In genomic region chr12:22544038-22544979, GRCh38 we compare ENCODE assay signal across 8 cellular contexts. TPM values are rescaled to one million over a fixed set of nuclear protein-coding genes. Genes with fewer than 3 reads are reported as not detected.
DNase-seq lines count a peak whose midpoint lies in the region; ATAC-seq and TF ChIP-seq lines count a peak whose summit lies in the region.

C2CD5 (minus strand) TSS chr12:22544542; CDS start chr12:22544150, 392 bp downstream.

- intact Hi-C loops in CD8-positive, alpha-beta T cell (cut with DNase I, micrococcal nuclease), result loop anchor here (1.0 to 10.0 kb wide), 8 partner anchors 16 to 1110 kb away; partner anchors contain the start of genes CMAS (in 2 of the 2), ETNK1 (in 2 of the 2), LDHB (in 2 of the 2) and GOLT1B (in 1 of the 2)

- ATAC-seq in CD8-positive, alpha-beta T cell, result peak; percentile 91
- ATAC-seq in GM19438 (IDR thresholded peaks at IDR 0.05; ENCODE audit: low read depth, unreplicated experiment) (peak; percentile 72), HG03575 (IDR thresholded peaks at IDR 0.05; ENCODE audit: extremely low read depth, insufficient number of reproducible peaks, low FRiP score, unreplicated experiment) (peak; percentile 47), lung (ENCODE audit: insufficient read depth, low FRiP score) (peak; percentile 94)
- peak; percentile 91 for ATAC-seq in activated CD8-positive, alpha-beta T cell treated with anti-CD3 and anti-CD28 coated beads, Interleukin-2, amount 10 ng/mL, durations not matched to agents 7 days and 5 days

- H3K9me3 ChIP-seq in CD8-positive, alpha-beta T cell (ENCODE audit: low read length), result no peaks in the 10 kb centered on the region
- H3K9me3 ChIP-seq in lung (ENCODE audit: control insufficient read depth in 2 of 2, insufficient read depth in 1 of 2, low read length in 1 of 2), result no peaks in the 10 kb centered on the region

- no peaks in the 10 kb centered on the region for H3K27me3 Mint-ChIP-seq in CD8-positive, alpha-beta T cell (ENCODE audit: low read depth)
- peaks cover 15% of the 10 kb centered on the region for H3K27me3 Mint-ChIP-seq in activated CD8-positive, alpha-beta T cell treated with anti-CD3 and anti-CD28 coated beads, Interleukin-2, amount 10 ng/mL, durations not matched to agents 7 days and 5 days (ENCODE audit: low read depth)

- CTCF ChIA-PET in CD8-positive, alpha-beta T cell (lab: Charles Lee), result interaction anchor here (0.7 to 1.0 kb wide), 2 partner anchors 15 to 83 kb away, joined by 3 to 7 read pairs; no protein-coding TSS in a partner anchor
- CTCF ChIA-PET in activated CD8-positive, alpha-beta T cell treated with anti-CD3 and anti-CD28 coated beads, Interleukin-2, amount 10 ng/mL, durations not matched to agents 7 days and 5 days (lab: Charles Lee), result interaction anchor here (1.2 to 1.7 kb wide), 5 partner anchors 9 to 489 kb away, joined by 3 to 5 read pairs (median 4); no protein-coding TSS in a partner anchor

- POLR2A ChIA-PET in CD8-positive, alpha-beta T cell (lab: Charles Lee), result interaction anchor here (0.6 to 1.9 kb wide), 13 partner anchors 9 to 1042 kb away, joined by 3 to 15 read pairs (median 3); partner anchors contain the start of genes ETNK1 and LDHB
- POLR2A ChIA-PET in activated CD8-positive, alpha-beta T cell treated with anti-CD3 and anti-CD28 coated beads, Interleukin-2, amount 10 ng/mL, durations not matched to agents 7 days and 5 days (lab: Charles Lee), result interaction anchor here (0.7 to 2.4 kb wide), 9 partner anchors 9 to 1861 kb away, joined by 3 to 24 read pairs (median 6); partner anchors contain the start of gene ETNK1

- peaks cover 25% of the 10 kb centered on the region for H3K4me1 ChIP-seq in CD8-positive, alpha-beta T cell (ENCODE audit: insufficient read depth, low read length)
- H3K4me1 ChIP-seq in lung (ENCODE audit: control insufficient read depth in 2 of 2, insufficient read depth in 2 of 2, low read length in 2 of 2), result peaks cover 3 to 17% of the 10 kb centered on the region in 2 donors

- H3K36me3 ChIP-seq in CD8-positive, alpha-beta T cell (ENCODE audit: insufficient read depth, low read length), result no peaks in the 10 kb centered on the region
- no peaks in the 10 kb centered on the region for H3K36me3 ChIP-seq in lung (ENCODE audit: control insufficient read depth in 2 of 2, insufficient read depth in 2 of 2, low read length in 2 of 2)

- no peaks in the 10 kb centered on the region for H3K27me3 ChIP-seq in CD8-positive, alpha-beta T cell (ENCODE audit: insufficient read depth, low read length)
- H3K27me3 ChIP-seq in lung (ENCODE audit: control insufficient read depth, insufficient read depth), result no peaks in the 10 kb centered on the region

- peak; percentile 16 for TF ChIP-seq CTCF in CD8-positive, alpha-beta T cell (IDR thresholded peaks at IDR 0.05)
- TF ChIP-seq CTCF in lung (IDR thresholded peaks at IDR 0.05; ENCODE audit: control extremely low read depth, extremely low read depth), result no peak

- no peaks in the 10 kb centered on the region for H3K9me3 Mint-ChIP-seq in CD8-positive, alpha-beta T cell
- no peaks in the 10 kb centered on the region for H3K9me3 Mint-ChIP-seq in activated CD8-positive, alpha-beta T cell treated with anti-CD3 and anti-CD28 coated beads, Interleukin-2, amount 10 ng/mL, durations not matched to agents 7 days and 5 days (ENCODE audit: insufficient read depth)

- H3K36me3 Mint-ChIP-seq in CD8-positive, alpha-beta T cell, result peaks cover 26% of the 10 kb centered on the region
- peaks cover 38% of the 10 kb centered on the region for H3K36me3 Mint-ChIP-seq in activated CD8-positive, alpha-beta T cell treated with anti-CD3 and anti-CD28 coated beads, Interleukin-2, amount 10 ng/mL, durations not matched to agents 7 days and 5 days (ENCODE audit: low read depth)

- peak within 1 kb of the TSS; percentile 99 for H3K4me3 ChIP-seq in CD8-positive, alpha-beta T cell (ENCODE audit: low read depth, low read length)
- peak within 1 kb of the TSS; percentile 95 for H3K4me3 ChIP-seq in lung

- H3K4me3 Mint-ChIP-seq in CD8-positive, alpha-beta T cell, result peak within 1 kb of the TSS; percentile 94
- peak within 1 kb of the TSS; percentile 94 for H3K4me3 Mint-ChIP-seq in activated CD8-positive, alpha-beta T cell treated with anti-CD3 and anti-CD28 coated beads, Interleukin-2, amount 10 ng/mL, durations not matched to agents 7 days and 5 days

- H3K4me1 Mint-ChIP-seq in CD8-positive, alpha-beta T cell (ENCODE audit: low read depth), result peaks cover 38% of the 10 kb centered on the region
- H3K4me1 Mint-ChIP-seq in activated CD8-positive, alpha-beta T cell treated with anti-CD3 and anti-CD28 coated beads, Interleukin-2, amount 10 ng/mL, durations not matched to agents 7 days and 5 days (ENCODE audit: low read depth), result peaks cover 35% of the 10 kb centered on the region

- peak; percentile 92 to 97 (median 94) for DNase-seq in CD8-positive, alpha-beta T cell
- DNase-seq in NCI-H82 (lab: John Stamatoyannopoulos, UW) (peak; percentile 99), lung (ENCODE audit: low spot score) (peak; percentile 98)
- peak; percentile 97 for DNase-seq in activated CD8-positive, alpha-beta T cell treated with anti-CD3 and anti-CD28 coated beads, Interleukin-2, amount 10 ng/mL, durations not matched to agents 7 days and 5 days
- peak; percentile 89 for DNase-seq in effector CD4-positive, alpha-beta T cell
- peak; percentile 82 to 92 (median 92) for DNase-seq in stimulated activated CD4-positive, alpha-beta T cell treated with anti-CD3 and anti-CD28 coated beads, TNF-alpha, amount 100 ng/mL, for 4 hours (ENCODE audit: low read depth in 3 of 3)

- peak within 1 kb of the TSS; percentile 92 for H3K27ac ChIP-seq in CD8-positive, alpha-beta T cell (ENCODE audit: low read depth, low read length)
- peak within 1 kb of the TSS; percentile 90 to 100 for H3K27ac ChIP-seq in lung (ENCODE audit: low read depth in 1 of 2, low read length in 1 of 2)

- 1 to 2% methylated on average over 79 to 80 of the region's 80 CpGs for WGBS in lung, 2 donors

- H3K27ac Mint-ChIP-seq in CD8-positive, alpha-beta T cell, result peak within 1 kb of the TSS; percentile 94
- peak within 1 kb of the TSS; percentile 97 for H3K27ac Mint-ChIP-seq in activated CD8-positive, alpha-beta T cell treated with anti-CD3 and anti-CD28 coated beads, Interleukin-2, amount 10 ng/mL, durations not matched to agents 7 days and 5 days

RNA-seq across cellular contexts. Expression of gene C2CD5, which starts in this region (rescaled TPM):
- 10 to 100 TPM; 19.5 to 24.4 TPM for total RNA-seq in CD8-positive, alpha-beta T cell
- 10 to 100 TPM; 44.6 to 50.6 TPM for total RNA-seq in activated CD8-positive, alpha-beta T cell treated with anti-CD3 and anti-CD28 coated beads, Interleukin-2, amount 10 ng/mL, durations not matched to agents 7 days and 5 days
- total RNA-seq in lung, result 10 to 100 TPM; 34.6 to 81.2 TPM
- 10 to 100 TPM; 13.4 to 14.7 TPM for polyA plus RNA-seq in lung

Comparison
In these comparisons a context has a peak if more than half of its experiments do, and no peak if none do; other contexts are left out.
1. Peak in every context shown above with its lines: DNase-seq, ATAC-seq, H3K4me3 ChIP-seq and H3K27ac ChIP-seq.